ENCODE assay signal across 1 cellular context in genomic region chr3:158644345-158644908, GRCh38.
TF ChIP-seq lines count a peak whose summit lies in the region.

TSS of gene GFM1 (plus strand) at chr3:158644527. CDS start at chr3:158644635, 108 bp downstream.

TF ChIP-seq in K562, 482 proteins besides CTCF, POLR2A, EP300 and RAD21 (continued from another document and continues in another):
- TF ChIP-seq ZBTB2 (IDR thresholded peaks at IDR 0.05) = peak; percentile 83; the same call in 1 of the 2 replicates
- TF ChIP-seq KDM2B (CRISPR knock-in tag; IDR thresholded peaks at IDR 0.05) = no peak
- no peak for TF ChIP-seq ZNF280B (CRISPR knock-in tag; IDR thresholded peaks at IDR 0.05)
- peak; percentile 32 for TF ChIP-seq PRDM10 (IDR thresholded peaks at IDR 0.05; ENCODE audit: partially characterized antibody)
- TF ChIP-seq ZNF764 (CRISPR knock-in tag; IDR thresholded peaks at IDR 0.05; ENCODE audit: low read depth) = no peak
- no peak; a peak in 1 of 4 replicates for TF ChIP-seq SRF (CRISPR knock-in tag; IDR thresholded peaks at IDR 0.05)
- TF ChIP-seq MYBL2 (IDR thresholded peaks at IDR 0.05; ENCODE audit: low read depth) = no peak
- TF ChIP-seq MYBL2 (CRISPR knock-in tag; IDR thresholded peaks at IDR 0.05; ENCODE audit: borderline replicate concordance) = no peak
- no peak for TF ChIP-seq ZNF140 (CRISPR knock-in tag; IDR thresholded peaks at IDR 0.05)
- TF ChIP-seq ZBTB33 (CRISPR knock-in tag; IDR thresholded peaks at IDR 0.05) = peak; percentile 13; the same call in 1 of the 2 replicates
- TF ChIP-seq SIX5 (IDR thresholded peaks at IDR 0.05; ENCODE audit: borderline replicate concordance in 1 of 2, insufficient read depth in 1 of 2, low read depth in 1 of 2, low read length in 2 of 2) = peak; percentile 41; a peak in 2 of 4 replicates
- no peak for TF ChIP-seq THAP7 (CRISPR knock-in tag; IDR thresholded peaks at IDR 0.05)
- no peak for TF ChIP-seq TSHZ1 (CRISPR knock-in tag; IDR thresholded peaks at IDR 0.05)
- TF ChIP-seq CHD1 (IDR thresholded peaks at IDR 0.05; ENCODE audit: low read length) = no peak
- TF ChIP-seq ILK (tag; IDR thresholded peaks at IDR 0.05; ENCODE audit: borderline replicate concordance, low read depth) = no peak
- TF ChIP-seq HES1 (IDR thresholded peaks at IDR 0.05; ENCODE audit: low read depth) = no peak
- peak; percentile 57 for TF ChIP-seq L3MBTL2 (IDR thresholded peaks at IDR 0.05)
- no peak; the same call in 1 of the 2 replicates for TF ChIP-seq CEBPB (tag; IDR thresholded peaks at IDR 0.05)
- TF ChIP-seq STAT6 (CRISPR knock-in tag; IDR thresholded peaks at IDR 0.05) = peak; percentile 64; the same call in 1 of the 2 replicates
- TF ChIP-seq U2AF1 (optimal IDR thresholded peaks at IDR 0.05; ENCODE audit: low read depth, low read length) = no peak
- TF ChIP-seq SIN3B (IDR thresholded peaks at IDR 0.05; ENCODE audit: low read depth) = peak; percentile 93
- TF ChIP-seq ELF4 (CRISPR knock-in tag; IDR thresholded peaks at IDR 0.05) = peak; percentile 69; the same call in 1 of the 2 replicates
- TF ChIP-seq SMC3 (conservative IDR thresholded peaks at IDR 0.05; ENCODE audit: insufficient read depth, low read depth, low read length) = peak; percentile 48; the same call in 1 of the 2 replicates
- peak; percentile 98 for TF ChIP-seq PHF20 (IDR thresholded peaks at IDR 0.05; ENCODE audit: partially characterized antibody)
- no peak for TF ChIP-seq BRF2 (IDR thresholded peaks at IDR 0.05; ENCODE audit: borderline replicate concordance, insufficient read depth, insufficient read length)
- 0 out of 2 replicates have a peak, but pooled peaks have one; percentile 81 for TF ChIP-seq ATF6 (CRISPR knock-in tag; IDR thresholded peaks at IDR 0.05)
- TF ChIP-seq TCF15 (CRISPR knock-in tag; IDR thresholded peaks at IDR 0.05) = no peak
- TF ChIP-seq ZFP91 (CRISPR knock-in tag; IDR thresholded peaks at IDR 0.05) = no peak
- TF ChIP-seq MAFK (IDR thresholded peaks at IDR 0.05; ENCODE audit: low read length) = no peak
- TF ChIP-seq ELK3 (CRISPR knock-in tag; IDR thresholded peaks at IDR 0.05) = no peak
